ENCODE assay signal across 2 cellular contexts in genomic region chr19:11499327-11499726, GRCh38.
TF ChIP-seq lines count a peak whose summit lies in the region.

No MANE protein-coding gene starts in this region.

TF ChIP-seq in HEK293, 187 proteins besides CTCF, POLR2A, EP300 and RAD21:
- TF ChIP-seq ZBTB6 (tag by site-specific recombination; IDR thresholded peaks at IDR 0.05) (no peak), ZNF121 (tag by site-specific recombination; IDR thresholded peaks at IDR 0.05) (peak; percentile 86)

TF ChIP-seq in K562, 482 proteins besides CTCF, POLR2A, EP300 and RAD21:
- TF ChIP-seq NFIC (IDR thresholded peaks at IDR 0.05) (peak; percentile 78), ZNF121 (CRISPR knock-in tag; conservative IDR thresholded peaks at IDR 0.05) (peak; percentile 96), RBM25 (IDR thresholded peaks at IDR 0.05; ENCODE audit: low read depth, low read length, severe bottlenecking) (peak; percentile 39), POLR2G (IDR thresholded peaks at IDR 0.05; ENCODE audit: low read depth, low read length) (no peak), ZNF175 (CRISPR knock-in tag; IDR thresholded peaks at IDR 0.05; ENCODE audit: low read depth) (no peak), CTBP1 (IDR thresholded peaks at IDR 0.05; ENCODE audit: borderline replicate concordance) (no peak), ZNF124 (CRISPR knock-in tag; IDR thresholded peaks at IDR 0.05) (no peak)
TF ChIP-seq in K562: peak in this region for 3.
